In genomic region chr12:48793696-48794095, GRCh38 we compare ENCODE assay signal across 22 cellular contexts. TPM values are rescaled to one million over a fixed set of nuclear protein-coding genes. Genes with fewer than 3 reads are reported as not detected.
DNase-seq lines count a peak whose midpoint lies in the region; FAIRE-seq and TF ChIP-seq lines count a peak whose summit lies in the region.
"Had no signal": no experiment of that assay in that cellular context is flagged by ENCODE, and none has a peak within 500 bp of the region (broad histone marks: within the 10 kb centered on the region; RNA-seq: fewer than 3 reads in every experiment).

No MANE protein-coding gene starts in this region.

- peaks cover 21% of the 10 kb centered on the region for H3K4me1 Mint-ChIP-seq in nephron
- H3K4me1 Mint-ChIP-seq in endodermal cell, result peaks cover 15% of the 10 kb centered on the region

- H3K9me3 Mint-ChIP-seq in nephron (no peaks in the 10 kb centered on the region), endodermal cell (no peaks in the 10 kb centered on the region)
- H3K9me3 Mint-ChIP-seq: CD4-positive, CD25-positive, alpha-beta regulatory T cell; CD8-positive, alpha-beta T cell had no signal

- H2AFZ ChIP-seq in trophoblast cell (ENCODE audit: insufficient read depth, low read length, poor library complexity) (no peak overlapping the region), neuronal stem cell (ENCODE audit: low read length) (no peak overlapping the region)
- H2AFZ ChIP-seq: GM23248 had no signal

- 0 out of 2 replicates have a peak overlapping the region, but pooled peaks have one; percentile 17 for H3K4me2 ChIP-seq in BLaER1
- H3K4me2 ChIP-seq in trophoblast cell (ENCODE audit: low read length), result no peak overlapping the region
- no peak overlapping the region for H3K4me2 ChIP-seq in neuronal stem cell (ENCODE audit: insufficient read depth, low read length, poor library complexity, severe bottlenecking)

- H3K79me2 ChIP-seq in trophoblast cell (ENCODE audit: control insufficient read depth, insufficient read depth, low read length, poor library complexity), result peaks cover 3% of the 10 kb centered on the region

- H2BK5ac ChIP-seq in trophoblast cell (ENCODE audit: low read depth, low read length, poor library complexity), result no peak overlapping the region
- no peak overlapping the region for H2BK5ac ChIP-seq in neuronal stem cell (ENCODE audit: low read length)

- peaks cover 29% of the 10 kb centered on the region for H3K4me1 ChIP-seq in BLaER1
- H3K4me1 ChIP-seq in colonic mucosa, result peaks cover 16% of the 10 kb centered on the region
- peaks cover 7 to 16% of the 10 kb centered on the region in 2 experiments for H3K4me1 ChIP-seq in trophoblast cell (ENCODE audit: control insufficient read depth in 1 of 2, insufficient read depth in 2 of 2, low read length in 2 of 2)
- H3K4me1 ChIP-seq in neuronal stem cell (ENCODE audit: control insufficient read depth in 2 of 2, insufficient read depth in 1 of 2, low read depth in 1 of 2, low read length in 2 of 2), result peaks cover 5 to 6% of the 10 kb centered on the region in 2 donors
- H3K4me1 ChIP-seq in endodermal cell (ENCODE audit: control insufficient read depth, insufficient read depth, low read length), result no peaks in the 10 kb centered on the region
- H3K4me1 ChIP-seq in spleen, result peaks cover 3 to 22% (median 17%) of the 10 kb centered on the region in 6 donors

- H2BK120ac ChIP-seq in trophoblast cell (ENCODE audit: insufficient read depth, low read length, poor library complexity) (no peak overlapping the region), neuronal stem cell (ENCODE audit: low read depth, low read length) (no peak overlapping the region)

- DNase-seq in colonic mucosa, result no peak
- no peak for DNase-seq in trophoblast cell
- DNase-seq in neuronal stem cell (ENCODE audit: low spot score), result no peak
- no peak for DNase-seq in endodermal cell
- no peak for DNase-seq in spleen
- no peak for DNase-seq in GM12892 (ENCODE audit: insufficient read length)
- DNase-seq: 8988T; CD4-positive, CD25-positive, alpha-beta regulatory T cell; CD8-positive, alpha-beta T cell; DMS 273 treated with DMSO at 0.1 percent for 48 hours; DMS53; DMS79 treated with DMSO at 0.1 percent for 48 hours; GF-D8; GM23248; H7; HCEC 1CT had no signal

- H3K27ac ChIP-seq in BLaER1 (no peak overlapping the region), colonic mucosa (peak overlapping the region; percentile 70), trophoblast cell (ENCODE audit: low read depth, low read length) (no peak overlapping the region), neuronal stem cell (replicated peaks; ENCODE audit: low read length) (no peak overlapping the region), endodermal cell (ENCODE audit: low read depth, low read length) (no peak overlapping the region), spleen (no peak overlapping the region)
- H3K27ac ChIP-seq: C4-2B, GM23248 had no signal

- no peaks in the 10 kb centered on the region for H4K20me1 ChIP-seq in BLaER1

- H3K27me3 ChIP-seq in BLaER1, result no peaks in the 10 kb centered on the region
- no peaks in the 10 kb centered on the region for H3K27me3 ChIP-seq in colonic mucosa
- H3K27me3 ChIP-seq in trophoblast cell (ENCODE audit: insufficient read depth, low read length), result no peaks in the 10 kb centered on the region
- no peaks in the 10 kb centered on the region for H3K27me3 ChIP-seq in neuronal stem cell (ENCODE audit: control insufficient read depth in 3 of 3, insufficient read depth in 3 of 3, low read depth in 1 of 3, low read length in 3 of 3)
- no peaks in the 10 kb centered on the region for H3K27me3 ChIP-seq in endodermal cell (ENCODE audit: control insufficient read depth, insufficient read depth, low read length, poor library complexity, severe bottlenecking)
- H3K27me3 ChIP-seq in spleen (replicated peaks in 1 of 7), result peaks cover 0 to 29% (median 13%) of the 10 kb centered on the region in 7 donors

- no peak overlapping the region for H4K12ac ChIP-seq in trophoblast cell (ENCODE audit: low read depth, low read length)

- H3K4me3 Mint-ChIP-seq in nephron (peak overlapping the region in 1 of 3 experiments; percentile 34), endodermal cell (no peak overlapping the region)
- H3K4me3 Mint-ChIP-seq: CD4-positive, CD25-positive, alpha-beta regulatory T cell; CD8-positive, alpha-beta T cell had no signal

- H4K91ac ChIP-seq in trophoblast cell (ENCODE audit: low read depth, low read length), result no peak overlapping the region
- H4K91ac ChIP-seq in neuronal stem cell (ENCODE audit: low read depth, low read length, poor library complexity), result no peak overlapping the region

- H4K8ac ChIP-seq in trophoblast cell (ENCODE audit: low read depth, low read length) (no peak overlapping the region), neuronal stem cell (ENCODE audit: low read depth, low read length) (no peak overlapping the region)

- H3K36me3 ChIP-seq in BLaER1 (no peaks in the 10 kb centered on the region), colonic mucosa (no peaks in the 10 kb centered on the region), trophoblast cell (ENCODE audit: control insufficient read depth in 1 of 2, insufficient read depth in 2 of 2, low read length in 2 of 2) (no peaks in the 10 kb centered on the region), neuronal stem cell (replicated peaks in 1 of 2; ENCODE audit: control insufficient read depth in 2 of 2, insufficient read depth in 2 of 2, low read length in 2 of 2) (no peaks in the 10 kb centered on the region), endodermal cell (ENCODE audit: control insufficient read depth, insufficient read depth, low read length) (no peaks in the 10 kb centered on the region), spleen (no peaks in the 10 kb centered on the region)

- no CpG with 5 or more reads among the region's 3 CpGs for WGBS in trophoblast cell (ENCODE audit: extremely low coverage, insufficient coverage, insufficient read length)
- no CpG with 5 or more reads among the region's 3 CpGs for WGBS in neuronal stem cell (ENCODE audit: extremely low coverage in 2 of 2, insufficient read length in 2 of 2, insufficient replicate concordance in 1 of 2), 2 donors
- 89 to 100% methylated on average over 2 to 3 of the region's 3 CpGs for WGBS in endodermal cell (ENCODE audit: insufficient coverage in 1 of 2, insufficient read length in 1 of 2), 2 experiments
- 87 to 99% (median 94%) methylated on average over 3 of the region's 3 CpGs for WGBS in spleen, 5 donors

- H3K14ac ChIP-seq in trophoblast cell (ENCODE audit: low read length) (no peak overlapping the region), neuronal stem cell (ENCODE audit: low read length) (no peak overlapping the region)

- H3K4me3 ChIP-seq in BLaER1, result no peak overlapping the region
- H3K4me3 ChIP-seq in colonic mucosa, result no peak overlapping the region
- H3K4me3 ChIP-seq in trophoblast cell (ENCODE audit: low read depth, low read length), result no peak overlapping the region
- H3K4me3 ChIP-seq in neuronal stem cell (ENCODE audit: low read length in 2 of 2), result no peak overlapping the region
- no peak overlapping the region for H3K4me3 ChIP-seq in endodermal cell (ENCODE audit: low read length)
- no peak overlapping the region for H3K4me3 ChIP-seq in spleen
- H3K4me3 ChIP-seq: GM23248 had no signal

- H3K27ac Mint-ChIP-seq in nephron (peak overlapping the region in 2 of 3 experiments; percentile 20 to 48), endodermal cell (no peak overlapping the region)
- H3K27ac Mint-ChIP-seq: CD4-positive, CD25-positive, alpha-beta regulatory T cell; CD8-positive, alpha-beta T cell had no signal

- H2BK12ac ChIP-seq in trophoblast cell (ENCODE audit: low read length), result peak overlapping the region; percentile 54
- H2BK12ac ChIP-seq in neuronal stem cell (ENCODE audit: low read length), result no peak overlapping the region

- TF ChIP-seq CTCF in colonic mucosa (IDR thresholded peaks at IDR 0.05) (no peak), nephron (IDR thresholded peaks at IDR 0.05; ENCODE audit: unreplicated experiment in 3 of 3) (no peak), endodermal cell (conservative IDR thresholded peaks at IDR 0.05) (no peak), spleen (IDR thresholded peaks at IDR 0.05 in 8 of 11, conservative IDR thresholded peaks at IDR 0.05 in 3 of 11) (no peak)

- H3K36me3 Mint-ChIP-seq in nephron (ENCODE audit: low read depth) (no peaks in the 10 kb centered on the region), endodermal cell (ENCODE audit: low read depth) (no peaks in the 10 kb centered on the region)
- H3K36me3 Mint-ChIP-seq: CD4-positive, CD25-positive, alpha-beta regulatory T cell; CD8-positive, alpha-beta T cell had no signal

- H3K4ac ChIP-seq in trophoblast cell (ENCODE audit: low read depth, low read length) (no peak overlapping the region), neuronal stem cell (ENCODE audit: low read length) (no peak overlapping the region)

- no peak for TF ChIP-seq POLR2A in spleen (IDR thresholded peaks at IDR 0.05)
- TF ChIP-seq POLR2A in GM12892 (IDR thresholded peaks at IDR 0.05; ENCODE audit: low read depth, low read length), result no peak

- H3K27me3 Mint-ChIP-seq in nephron (ENCODE audit: low read depth) (peaks cover 3% of the 10 kb centered on the region), endodermal cell (ENCODE audit: insufficient read depth) (peaks cover 4% of the 10 kb centered on the region)

- no peak overlapping the region for H2BK15ac ChIP-seq in neuronal stem cell (ENCODE audit: low read length)

- no peak overlapping the region for H3K23ac ChIP-seq in trophoblast cell (ENCODE audit: low read length)
- H3K23ac ChIP-seq in neuronal stem cell (ENCODE audit: low read depth, low read length, poor library complexity), result no peak overlapping the region

- intact Hi-C loops in colonic mucosa (cut with DNase I) (no loop called here), spleen (cut with DNase I; ENCODE audit: low total_unique reads) (no loop called here)

- no peak overlapping the region for H3K18ac ChIP-seq in trophoblast cell (ENCODE audit: low read length)
- H3K18ac ChIP-seq in neuronal stem cell (ENCODE audit: low read length), result no peak overlapping the region

- no peak for FAIRE-seq in GM12892 (lab: Jason Lieb, UNC)
- FAIRE-seq: D721Med, GM12891, H1 had no signal

- peaks cover 16% of the 10 kb centered on the region for H3K79me1 ChIP-seq in trophoblast cell (ENCODE audit: low read length)
- no peaks in the 10 kb centered on the region for H3K79me1 ChIP-seq in neuronal stem cell (ENCODE audit: low read depth, low read length)

- H3K9me3 ChIP-seq in BLaER1 (no peaks in the 10 kb centered on the region), colonic mucosa (no peaks in the 10 kb centered on the region), trophoblast cell (ENCODE audit: insufficient read depth, low read depth, low read length) (no peaks in the 10 kb centered on the region), neuronal stem cell (replicated peaks in 1 of 2; ENCODE audit: control insufficient read depth in 2 of 2, insufficient read depth in 1 of 2, low read depth in 1 of 2, low read length in 2 of 2) (no peaks in the 10 kb centered on the region), endodermal cell (ENCODE audit: control insufficient read depth, low read length) (no peaks in the 10 kb centered on the region), spleen (no peaks in the 10 kb centered on the region)

- H2AK5ac ChIP-seq in trophoblast cell (ENCODE audit: low read length) (no peak overlapping the region), neuronal stem cell (ENCODE audit: low read depth, low read length) (no peak overlapping the region)

- H3K9ac ChIP-seq in BLaER1 (no peak overlapping the region), colonic mucosa (ENCODE audit: low read depth in 2 of 2, low read length in 2 of 2) (no peak overlapping the region), trophoblast cell (ENCODE audit: low read length) (no peak overlapping the region), neuronal stem cell (ENCODE audit: low read depth, low read length, poor library complexity) (no peak overlapping the region), endodermal cell (ENCODE audit: extremely low read depth, low read length, poor library complexity, severe bottlenecking) (no peak overlapping the region)
- H3K9ac ChIP-seq: GM23248 had no signal

RNA-seq across cellular contexts. Expression of gene ADCY6, which starts 4.8 kb away (rescaled TPM):
- total RNA-seq in colonic mucosa (100 to 1,000 TPM in 1 of 2 donors, 10 to 100 TPM in 1; 84.7 to 121 TPM), endodermal cell (10 to 100 TPM; 52.8 to 58.6 TPM), spleen (10 to 100 TPM; 10.3 to 20.4 (median 14.4) TPM)
- polyA plus RNA-seq in trophoblast cell (2013), result 20.9 and 22.1 TPM in 2 replicates
- polyA plus RNA-seq in neuronal stem cell (2013, experiment 1 of 2), result 34.7 TPM
- 37.2 TPM for polyA plus RNA-seq in neuronal stem cell (2013, experiment 2 of 2)
- polyA plus RNA-seq in endodermal cell (2013, experiment 1 of 2), result 41.9 TPM
- polyA plus RNA-seq in endodermal cell (2013, experiment 2 of 2), result 38.2 TPM
- polyA plus RNA-seq in spleen, result 1 to 10 TPM; 1.6 to 5.7 (median 2.3) TPM
- polyA plus RNA-seq in GM12892 (2012; ENCODE audit: missing spikeins), result 0.38 TPM
- total RNA-seq: CD8-positive, alpha-beta T cell had no signal
- polyA plus RNA-seq: CD4-positive, CD25-positive, alpha-beta regulatory T cell had no signal

RNA-seq across cellular contexts. Expression of gene CACNB3, which starts 24.6 kb away (rescaled TPM):
- total RNA-seq in colonic mucosa, result 10 to 100 TPM; 23.4 to 54.5 TPM
- polyA plus RNA-seq in trophoblast cell (2013), result 36.8 and 42.6 TPM in 2 replicates
- polyA plus RNA-seq in neuronal stem cell (2013, experiment 1 of 2), result 37.0 TPM
- polyA plus RNA-seq in neuronal stem cell (2013, experiment 2 of 2), result 35.1 TPM
- total RNA-seq in endodermal cell, result 10 to 100 TPM; 40.6 to 59.9 TPM
- 57.5 TPM for polyA plus RNA-seq in endodermal cell (2013, experiment 1 of 2)
- polyA plus RNA-seq in endodermal cell (2013, experiment 2 of 2), result 51.8 TPM
- 10 to 100 TPM in 3 of 7 donors, 1 to 10 TPM in 4; 4.7 to 16.1 (median 8.4) TPM for total RNA-seq in spleen
- polyA plus RNA-seq in spleen, result 1 to 10 TPM; 2.5 to 4.6 (median 4.3) TPM
- 1.8 TPM for polyA plus RNA-seq in GM12892 (2012; ENCODE audit: missing spikeins)

RNA-seq across cellular contexts. Expression of gene DDX23, which starts 58.3 kb away (rescaled TPM):
- total RNA-seq in colonic mucosa (100 to 1,000 TPM in 1 of 2 donors, 10 to 100 TPM in 1; 87.2 to 150 TPM), endodermal cell (100 to 1,000 TPM in 1 of 2 donors, 10 to 100 TPM in 1; 98.5 to 108 TPM), spleen (100 to 1,000 TPM in 3 of 7 donors, 10 to 100 TPM in 4; 71.7 to 104 (median 91.7) TPM)
- 67.7 and 72.6 TPM in 2 replicates for polyA plus RNA-seq in trophoblast cell (2013)
- 60.8 TPM for polyA plus RNA-seq in neuronal stem cell (2013, experiment 1 of 2)
- polyA plus RNA-seq in neuronal stem cell (2013, experiment 2 of 2), result 59.3 TPM
- polyA plus RNA-seq in endodermal cell (2013, experiment 1 of 2), result 61.8 TPM
- 61.8 TPM for polyA plus RNA-seq in endodermal cell (2013, experiment 2 of 2)
- 10 to 100 TPM; 33.1 to 54.9 (median 49.2) TPM for polyA plus RNA-seq in spleen
- polyA plus RNA-seq in GM12892 (2012; ENCODE audit: missing spikeins), result 67.1 TPM
